ENCODE assay signal across 1 cellular context in the genomic region with DNA sequence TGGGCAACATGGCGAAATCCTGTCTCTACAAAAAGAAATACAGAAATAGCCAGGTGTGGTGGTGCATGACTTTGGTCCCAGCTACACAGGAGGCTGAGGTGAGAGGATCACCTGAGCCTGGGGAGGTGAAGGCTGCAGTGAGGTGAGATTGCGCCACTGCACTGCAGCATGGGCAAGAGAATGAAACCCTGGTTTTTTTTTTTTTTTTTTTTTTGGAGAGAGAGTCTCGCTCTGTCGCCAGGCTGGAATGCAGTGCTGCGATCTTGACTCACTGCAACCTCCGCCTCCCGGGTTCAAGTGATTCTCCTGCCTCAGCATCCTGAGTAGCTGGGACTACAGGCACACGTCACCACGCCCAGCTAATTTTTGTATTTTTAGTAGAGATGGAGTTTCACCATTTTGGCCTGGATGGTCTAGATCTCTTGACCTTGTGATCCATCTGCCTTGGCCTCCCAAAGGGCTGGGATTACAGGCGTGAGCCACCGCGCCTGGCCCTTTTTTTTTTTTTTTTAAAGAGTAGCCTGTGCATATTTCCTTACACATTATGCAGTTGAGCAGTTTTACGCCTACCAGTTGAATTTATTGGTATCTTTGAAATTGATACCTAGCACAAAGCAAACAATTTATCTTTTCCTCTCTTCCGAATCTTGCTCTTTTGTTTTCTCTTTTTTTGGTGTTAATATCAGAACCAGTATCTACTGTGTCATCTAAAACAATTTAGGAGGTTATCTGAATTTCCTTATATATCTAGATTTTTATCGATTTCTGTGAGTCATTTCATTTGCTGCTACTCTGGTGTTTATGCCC.
TF ChIP-seq lines count a peak whose summit lies in the region.

No MANE protein-coding gene starts in this region.

TF ChIP-seq in GM23338, 12 proteins besides CTCF, POLR2A, EP300 and RAD21:
- TF ChIP-seq, protein P1, sequence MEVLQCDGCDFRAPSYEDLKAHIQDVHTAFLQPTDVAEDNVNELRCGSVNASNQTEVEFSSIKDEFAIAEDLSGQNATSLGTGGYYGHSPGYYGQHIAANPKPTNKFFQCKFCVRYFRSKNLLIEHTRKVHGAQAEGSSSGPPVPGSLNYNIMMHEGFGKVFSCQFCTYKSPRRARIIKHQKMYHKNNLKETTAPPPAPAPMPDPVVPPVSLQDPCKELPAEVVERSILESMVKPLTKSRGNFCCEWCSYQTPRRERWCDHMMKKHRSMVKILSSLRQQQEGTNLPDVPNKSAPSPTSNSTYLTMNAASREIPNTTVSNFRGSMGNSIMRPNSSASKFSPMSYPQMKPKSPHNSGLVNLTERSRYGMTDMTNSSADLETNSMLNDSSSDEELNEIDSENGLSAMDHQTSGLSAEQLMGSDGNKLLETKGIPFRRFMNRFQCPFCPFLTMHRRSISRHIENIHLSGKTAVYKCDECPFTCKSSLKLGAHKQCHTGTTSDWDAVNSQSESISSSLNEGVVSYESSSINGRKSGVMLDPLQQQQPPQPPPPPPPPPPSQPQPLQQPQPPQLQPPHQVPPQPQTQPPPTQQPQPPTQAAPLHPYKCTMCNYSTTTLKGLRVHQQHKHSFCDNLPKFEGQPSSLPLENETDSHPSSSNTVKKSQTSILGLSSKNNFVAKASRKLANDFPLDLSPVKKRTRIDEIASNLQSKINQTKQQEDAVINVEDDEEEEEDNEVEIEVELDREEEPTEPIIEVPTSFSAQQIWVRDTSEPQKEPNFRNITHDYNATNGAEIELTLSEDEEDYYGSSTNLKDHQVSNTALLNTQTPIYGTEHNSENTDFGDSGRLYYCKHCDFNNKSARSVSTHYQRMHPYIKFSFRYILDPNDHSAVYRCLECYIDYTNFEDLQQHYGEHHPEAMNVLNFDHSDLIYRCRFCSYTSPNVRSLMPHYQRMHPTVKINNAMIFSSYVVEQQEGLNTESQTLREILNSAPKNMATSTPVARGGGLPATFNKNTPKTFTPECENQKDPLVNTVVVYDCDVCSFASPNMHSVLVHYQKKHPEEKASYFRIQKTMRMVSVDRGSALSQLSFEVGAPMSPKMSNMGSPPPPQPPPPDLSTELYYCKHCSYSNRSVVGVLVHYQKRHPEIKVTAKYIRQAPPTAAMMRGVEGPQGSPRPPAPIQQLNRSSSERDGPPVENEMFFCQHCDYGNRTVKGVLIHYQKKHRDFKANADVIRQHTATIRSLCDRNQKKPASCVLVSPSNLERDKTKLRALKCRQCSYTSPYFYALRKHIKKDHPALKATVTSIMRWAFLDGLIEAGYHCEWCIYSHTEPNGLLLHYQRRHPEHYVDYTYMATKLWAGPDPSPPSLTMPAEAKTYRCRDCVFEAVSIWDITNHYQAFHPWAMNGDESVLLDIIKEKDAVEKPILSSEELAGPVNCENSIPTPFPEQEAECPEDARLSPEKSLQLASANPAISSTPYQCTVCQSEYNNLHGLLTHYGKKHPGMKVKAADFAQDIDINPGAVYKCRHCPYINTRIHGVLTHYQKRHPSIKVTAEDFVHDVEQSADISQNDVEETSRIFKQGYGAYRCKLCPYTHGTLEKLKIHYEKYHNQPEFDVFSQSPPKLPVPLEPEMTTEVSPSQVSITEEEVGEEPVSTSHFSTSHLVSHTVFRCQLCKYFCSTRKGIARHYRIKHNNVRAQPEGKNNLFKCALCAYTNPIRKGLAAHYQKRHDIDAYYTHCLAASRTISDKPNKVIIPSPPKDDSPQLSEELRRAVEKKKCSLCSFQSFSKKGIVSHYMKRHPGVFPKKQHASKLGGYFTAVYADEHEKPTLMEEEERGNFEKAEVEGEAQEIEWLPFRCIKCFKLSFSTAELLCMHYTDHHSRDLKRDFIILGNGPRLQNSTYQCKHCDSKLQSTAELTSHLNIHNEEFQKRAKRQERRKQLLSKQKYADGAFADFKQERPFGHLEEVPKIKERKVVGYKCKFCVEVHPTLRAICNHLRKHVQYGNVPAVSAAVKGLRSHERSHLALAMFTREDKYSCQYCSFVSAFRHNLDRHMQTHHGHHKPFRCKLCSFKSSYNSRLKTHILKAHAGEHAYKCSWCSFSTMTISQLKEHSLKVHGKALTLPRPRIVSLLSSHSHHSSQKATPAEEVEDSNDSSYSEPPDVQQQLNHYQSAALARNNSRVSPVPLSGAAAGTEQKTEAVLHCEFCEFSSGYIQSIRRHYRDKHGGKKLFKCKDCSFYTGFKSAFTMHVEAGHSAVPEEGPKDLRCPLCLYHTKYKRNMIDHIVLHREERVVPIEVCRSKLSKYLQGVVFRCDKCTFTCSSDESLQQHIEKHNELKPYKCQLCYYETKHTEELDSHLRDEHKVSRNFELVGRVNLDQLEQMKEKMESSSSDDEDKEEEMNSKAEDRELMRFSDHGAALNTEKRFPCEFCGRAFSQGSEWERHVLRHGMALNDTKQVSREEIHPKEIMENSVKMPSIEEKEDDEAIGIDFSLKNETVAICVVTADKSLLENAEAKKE (CRISPR knock-in tag; IDR thresholded peaks at IDR 0.05), result no peak
TF ChIP-seq in GM23338: peak in this region for 0.
